In the genomic region with DNA sequence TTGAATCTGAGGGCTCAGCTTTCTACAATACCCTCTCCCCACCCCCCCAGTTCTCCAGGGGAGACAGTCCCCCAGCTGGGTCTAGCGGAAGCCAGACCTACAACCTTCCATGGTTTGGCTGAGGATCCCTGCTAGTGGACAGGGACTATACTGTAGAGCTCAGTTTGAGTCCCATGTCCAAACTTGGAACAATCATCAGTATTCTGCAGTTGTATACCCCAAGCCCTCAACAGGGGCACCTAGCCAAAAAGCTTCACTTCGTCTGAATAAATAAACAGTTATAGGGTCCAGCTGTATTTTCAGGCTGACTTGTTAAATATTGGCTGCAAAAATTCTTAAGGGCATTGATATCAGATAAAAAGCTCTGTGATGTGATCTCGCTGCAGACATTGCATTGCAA, we compare ENCODE assay signal across 27 cellular contexts. TPM values are rescaled to one million over a fixed set of nuclear protein-coding genes. Genes with fewer than 3 reads are reported as not detected.
A peak's percentile ranks its signal among the peaks of the same experiment; 100 is the strongest.
DNase-seq lines count a peak whose midpoint lies in the region; ATAC-seq and TF ChIP-seq lines count a peak whose summit lies in the region.
"Had no signal": no experiment of that assay in that cellular context is flagged by ENCODE, and none has a peak within 500 bp of the region (broad histone marks: within the 10 kb centered on the region; RNA-seq: fewer than 3 reads in every experiment).

No MANE protein-coding gene starts in this region.

- H3K36me3 Mint-ChIP-seq in HFFc6 (ENCODE audit: low read depth): peaks cover 81% of the 10 kb centered on the region
- H3K36me3 Mint-ChIP-seq: CD8-positive, alpha-beta T cell had no signal

- ATAC-seq in HG02571 (IDR thresholded peaks at IDR 0.05; ENCODE audit: unreplicated experiment): no peak
- ATAC-seq: CD8-positive, alpha-beta T cell; SK-N-SH treated with all-trans-retinoic acid at 6 μM for 48 hours had no signal

- TF ChIP-seq CTCF in HFFc6 (IDR thresholded peaks at IDR 0.05): no peak

- no peak overlapping the region for H3K4me3 Mint-ChIP-seq in HFFc6
- H3K4me3 Mint-ChIP-seq: B cell; CD8-positive, alpha-beta T cell had no signal

- DNase-seq in HFFc6: no peak
- peak; percentile 5 for DNase-seq in cerebellum (ENCODE audit: low spot score)
- DNase-seq in left kidney (ENCODE audit: low read depth, low spot score): peak; percentile 34
- DNase-seq in putamen (ENCODE audit: low spot score): peak; percentile 9
- no peak for DNase-seq in 8988T
- DNase-seq in T1000 (lab: John Stamatoyannopoulos, UW): no peak
- DNase-seq: CD8-positive, alpha-beta T cell; DMS 273 treated with DMSO at 0.1 percent for 48 hours; DMS79 treated with DMSO at 0.1 percent for 48 hours; GF-D8; KBM-7; MV-4-11; NCI-H1105; NCI-H1436 treated with DMSO at 0.1 percent for 48 hours; NCI-H187 treated with DMSO at 0.1 percent for 48 hours; NCI-H2171 treated with DMSO at 0.1 percent for 48 hours; NCI-H524; NCI-H774; SJCRH30 had no signal

- H3K9me3 Mint-ChIP-seq in HFFc6: no peaks in the 10 kb centered on the region
- H3K9me3 Mint-ChIP-seq: CD8-positive, alpha-beta T cell had no signal

- peak overlapping the region; percentile 51 for H3K27ac Mint-ChIP-seq in HFFc6
- H3K27ac Mint-ChIP-seq: B cell; CD8-positive, alpha-beta T cell had no signal

- H3K27me3 Mint-ChIP-seq in HFFc6 (ENCODE audit: insufficient read depth): peaks cover 9% of the 10 kb centered on the region

- peaks cover 26% of the 10 kb centered on the region for H3K4me1 Mint-ChIP-seq in HFFc6 (ENCODE audit: low read depth)
- H3K4me1 Mint-ChIP-seq: B cell had no signal

RNA-seq across cellular contexts. Expression of gene C9, which starts 15.4 kb away (rescaled TPM):
- under 1 TPM in 2 of 6 experiments, not detected in 4; 0.07 to 0.17 TPM for total RNA-seq in HFFc6 (2021; fragmentation: NEBNext Ultra II Directional; extraction: Animal tissue kit (Norgen Biotek cat#: 25700))
- not detected for total RNA-seq in cerebellum
- total RNA-seq: A673; B cell; CD8-positive, alpha-beta T cell; H4; HT1080; LHCN-M2; MCF 10A; SJCRH30 had no signal

RNA-seq across cellular contexts. Expression of gene DAB2, which starts 45.1 kb away (rescaled TPM):
- total RNA-seq in HFFc6 (2021; fragmentation: NEBNext Ultra II Directional; extraction: Animal tissue kit (Norgen Biotek cat#: 25700)): 100 to 1,000 TPM; 228 to 285 (median 237) TPM
- total RNA-seq in cerebellum: 32.0 TPM
- total RNA-seq: CD8-positive, alpha-beta T cell had no signal

Comparison
In these comparisons a context has a peak if more than half of its experiments do, and no peak if none do; other contexts are left out.
1. DNase-seq: peak in cerebellum (single experiment), left kidney (single experiment) and putamen (single experiment); none in HFFc6 (single experiment), 8988T (single experiment) and T1000 (single experiment).